In the genomic region with DNA sequence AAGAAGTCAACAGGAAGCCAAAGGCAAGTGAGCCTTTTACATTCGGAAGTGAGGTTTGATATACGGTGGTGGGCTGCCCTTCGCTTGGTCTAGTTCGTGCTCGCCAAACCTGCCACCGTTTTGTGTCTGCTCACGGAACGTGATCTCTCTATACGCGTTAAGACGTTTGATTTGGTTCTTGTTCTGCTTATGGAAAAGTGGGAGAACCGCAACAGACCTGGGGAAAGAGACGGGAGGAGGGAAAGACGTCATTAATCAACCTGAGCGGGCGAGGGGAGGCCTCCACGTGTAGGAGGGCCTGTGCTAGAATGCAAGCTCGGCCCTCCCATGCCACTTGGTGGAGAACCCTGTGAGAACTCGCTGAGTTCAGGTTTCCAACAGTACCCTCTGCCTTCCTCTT, we compare ENCODE assay signal across 3 cellular contexts.
TF ChIP-seq lines count a peak whose summit lies in the region.

No MANE protein-coding gene starts in this region.

TF ChIP-seq in GM23338, 12 proteins besides CTCF, POLR2A, EP300 and RAD21:
- no peak for TF ChIP-seq EZH2phosphoT487 (IDR thresholded peaks at IDR 0.05; ENCODE audit: unreplicated experiment)
- no peak for TF ChIP-seq ZNF331 (CRISPR knock-in tag; IDR thresholded peaks at IDR 0.05; ENCODE audit: low read depth)
- TF ChIP-seq, protein P1, sequence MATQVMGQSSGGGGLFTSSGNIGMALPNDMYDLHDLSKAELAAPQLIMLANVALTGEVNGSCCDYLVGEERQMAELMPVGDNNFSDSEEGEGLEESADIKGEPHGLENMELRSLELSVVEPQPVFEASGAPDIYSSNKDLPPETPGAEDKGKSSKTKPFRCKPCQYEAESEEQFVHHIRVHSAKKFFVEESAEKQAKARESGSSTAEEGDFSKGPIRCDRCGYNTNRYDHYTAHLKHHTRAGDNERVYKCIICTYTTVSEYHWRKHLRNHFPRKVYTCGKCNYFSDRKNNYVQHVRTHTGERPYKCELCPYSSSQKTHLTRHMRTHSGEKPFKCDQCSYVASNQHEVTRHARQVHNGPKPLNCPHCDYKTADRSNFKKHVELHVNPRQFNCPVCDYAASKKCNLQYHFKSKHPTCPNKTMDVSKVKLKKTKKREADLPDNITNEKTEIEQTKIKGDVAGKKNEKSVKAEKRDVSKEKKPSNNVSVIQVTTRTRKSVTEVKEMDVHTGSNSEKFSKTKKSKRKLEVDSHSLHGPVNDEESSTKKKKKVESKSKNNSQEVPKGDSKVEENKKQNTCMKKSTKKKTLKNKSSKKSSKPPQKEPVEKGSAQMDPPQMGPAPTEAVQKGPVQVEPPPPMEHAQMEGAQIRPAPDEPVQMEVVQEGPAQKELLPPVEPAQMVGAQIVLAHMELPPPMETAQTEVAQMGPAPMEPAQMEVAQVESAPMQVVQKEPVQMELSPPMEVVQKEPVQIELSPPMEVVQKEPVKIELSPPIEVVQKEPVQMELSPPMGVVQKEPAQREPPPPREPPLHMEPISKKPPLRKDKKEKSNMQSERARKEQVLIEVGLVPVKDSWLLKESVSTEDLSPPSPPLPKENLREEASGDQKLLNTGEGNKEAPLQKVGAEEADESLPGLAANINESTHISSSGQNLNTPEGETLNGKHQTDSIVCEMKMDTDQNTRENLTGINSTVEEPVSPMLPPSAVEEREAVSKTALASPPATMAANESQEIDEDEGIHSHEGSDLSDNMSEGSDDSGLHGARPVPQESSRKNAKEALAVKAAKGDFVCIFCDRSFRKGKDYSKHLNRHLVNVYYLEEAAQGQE (IDR thresholded peaks at IDR 0.05; ENCODE audit: unreplicated experiment): no peak

TF ChIP-seq in K562, 482 proteins besides CTCF, POLR2A, EP300 and RAD21:
- TF ChIP-seq, protein P2, sequence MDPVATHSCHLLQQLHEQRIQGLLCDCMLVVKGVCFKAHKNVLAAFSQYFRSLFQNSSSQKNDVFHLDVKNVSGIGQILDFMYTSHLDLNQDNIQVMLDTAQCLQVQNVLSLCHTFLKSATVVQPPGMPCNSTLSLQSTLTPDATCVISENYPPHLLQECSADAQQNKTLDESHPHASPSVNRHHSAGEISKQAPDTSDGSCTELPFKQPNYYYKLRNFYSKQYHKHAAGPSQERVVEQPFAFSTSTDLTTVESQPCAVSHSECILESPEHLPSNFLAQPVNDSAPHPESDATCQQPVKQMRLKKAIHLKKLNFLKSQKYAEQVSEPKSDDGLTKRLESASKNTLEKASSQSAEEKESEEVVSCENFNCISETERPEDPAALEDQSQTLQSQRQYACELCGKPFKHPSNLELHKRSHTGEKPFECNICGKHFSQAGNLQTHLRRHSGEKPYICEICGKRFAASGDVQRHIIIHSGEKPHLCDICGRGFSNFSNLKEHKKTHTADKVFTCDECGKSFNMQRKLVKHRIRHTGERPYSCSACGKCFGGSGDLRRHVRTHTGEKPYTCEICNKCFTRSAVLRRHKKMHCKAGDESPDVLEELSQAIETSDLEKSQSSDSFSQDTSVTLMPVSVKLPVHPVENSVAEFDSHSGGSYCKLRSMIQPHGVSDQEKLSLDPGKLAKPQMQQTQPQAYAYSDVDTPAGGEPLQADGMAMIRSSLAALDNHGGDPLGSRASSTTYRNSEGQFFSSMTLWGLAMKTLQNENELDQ (CRISPR knock-in tag; IDR thresholded peaks at IDR 0.05; ENCODE audit: borderline replicate concordance): no peak
- TF ChIP-seq L3MBTL2 (IDR thresholded peaks at IDR 0.05) (no peak), ZNF830 (CRISPR knock-in tag; IDR thresholded peaks at IDR 0.05) (no peak), HDAC2 (IDR thresholded peaks at IDR 0.05) (no peak), HEY1 (CRISPR knock-in tag; IDR thresholded peaks at IDR 0.05; ENCODE audit: borderline replicate concordance) (no peak), POLR2AphosphoS2 (IDR thresholded peaks at IDR 0.05; ENCODE audit: low read length) (peak; percentile 55; the same call in 1 of the 2 replicates), CBX3 (IDR thresholded peaks at IDR 0.05; ENCODE audit: borderline replicate concordance in 1 of 2, low read length in 2 of 2) (no peak), POLR2G (IDR thresholded peaks at IDR 0.05; ENCODE audit: low read depth, low read length) (0 out of 2 replicates have a peak, but pooled peaks have one; percentile 18)
TF ChIP-seq in K562: peak in this region for 2.

TF ChIP-seq in HepG2, 621 proteins besides CTCF, POLR2A, EP300 and RAD21:
- TF ChIP-seq GATA4 (IDR thresholded peaks at IDR 0.05; ENCODE audit: borderline replicate concordance, low read depth) (no peak), SMAD9 (CRISPR knock-in tag; IDR thresholded peaks at IDR 0.05) (no peak), AGO2 (optimal IDR thresholded peaks at IDR 0.05; ENCODE audit: low read depth, low read length) (peak; percentile 28), SALL1 (CRISPR knock-in tag; IDR thresholded peaks at IDR 0.05) (0 out of 2 replicates have a peak, but pooled peaks have one; percentile 25), POLR2G (IDR thresholded peaks at IDR 0.05; ENCODE audit: low read depth, low read length) (peak; percentile 37), SMC3 (IDR thresholded peaks at IDR 0.05; ENCODE audit: low read length) (no peak), SIX4 (CRISPR knock-in tag; IDR thresholded peaks at IDR 0.05) (no peak), JUNB (CRISPR knock-in tag; IDR thresholded peaks at IDR 0.05; ENCODE audit: borderline replicate concordance) (no peak), ZC3H13 (CRISPR knock-in tag; IDR thresholded peaks at IDR 0.05) (peak; percentile 53; the same call in 1 of the 2 replicates), TP53 (CRISPR knock-in tag; conservative IDR thresholded peaks at IDR 0.05) (no peak), ZNF891 (CRISPR knock-in tag; IDR thresholded peaks at IDR 0.05) (0 out of 2 replicates have a peak, but pooled peaks have one; percentile 23), SMYD3 (CRISPR knock-in tag; IDR thresholded peaks at IDR 0.05) (no peak), KLF11 (CRISPR knock-in tag; IDR thresholded peaks at IDR 0.05) (no peak), CCAR2 (optimal IDR thresholded peaks at IDR 0.05; ENCODE audit: low read depth, low read length) (no peak)
- TF ChIP-seq, protein P3, sequence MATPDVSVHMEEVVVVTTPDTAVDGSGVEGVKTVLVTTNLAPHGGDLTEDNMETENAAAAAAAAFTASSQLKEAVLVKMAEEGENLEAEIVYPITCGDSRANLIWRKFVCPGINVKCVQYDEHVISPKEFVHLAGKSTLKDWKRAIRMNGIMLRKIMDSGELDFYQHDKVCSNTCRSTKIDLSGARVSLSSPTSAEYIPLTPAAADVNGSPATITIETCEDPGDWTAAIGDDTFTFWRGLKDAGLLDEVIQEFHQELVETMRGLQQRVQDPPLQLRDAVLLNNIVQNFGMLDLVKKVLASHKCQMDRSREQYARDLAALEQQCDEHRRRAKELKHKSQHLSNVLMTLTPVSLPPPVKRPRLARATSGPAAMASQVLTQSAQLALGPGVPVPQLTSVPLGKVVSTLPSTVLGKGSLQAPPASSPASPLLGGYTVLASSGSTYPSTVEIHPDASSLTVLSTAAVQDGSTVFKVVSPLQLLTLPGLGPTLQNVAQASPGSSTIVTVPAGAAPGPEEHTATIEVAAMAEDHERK (CRISPR knock-in tag; IDR thresholded peaks at IDR 0.05; ENCODE audit: low read depth): no peak
TF ChIP-seq in HepG2: peak in this region for 5.
